Comparison of ENCODE assay signal across 8 cellular contexts in genomic region chr1:220094016-220094911, GRCh38. TPM values are rescaled to one million over a fixed set of nuclear protein-coding genes. Genes with fewer than 3 reads are reported as not detected.
DNase-seq lines count a peak whose midpoint lies in the region; ATAC-seq and TF ChIP-seq lines count a peak whose summit lies in the region.

IARS2 (plus strand) TSS chr1:220094132; CDS start chr1:220094217, 85 bp downstream.

- H3K4me3 Mint-ChIP-seq in CD14-positive monocyte (peak within 1 kb of the TSS; percentile 86 to 90), endodermal cell (peak within 1 kb of the TSS; percentile 72)

- ATAC-seq in GM19324 (IDR thresholded peaks at IDR 0.05; ENCODE audit: low FRiP score, unreplicated experiment) (peak; percentile 63), HG03469 (IDR thresholded peaks at IDR 0.05; ENCODE audit: unreplicated experiment) (peak; percentile 32)

- intact Hi-C loops in CD14-positive monocyte (cut with micrococcal nuclease) = loop anchor here (5.0 kb wide), 1 partner anchor 47 kb away; the partner anchor contains the start of gene EPRS1 (in 2 of the 2)

- TF ChIP-seq CTCF in CD14-positive monocyte (IDR thresholded peaks at IDR 0.05) (no peak), endodermal cell (conservative IDR thresholded peaks at IDR 0.05) (no peak)

- H3K36me3 ChIP-seq in endodermal cell (ENCODE audit: control insufficient read depth, insufficient read depth, low read length) = peaks cover 20% of the 10 kb centered on the region
- peaks cover 31% of the 10 kb centered on the region for H3K36me3 ChIP-seq in mesodermal cell (ENCODE audit: control insufficient read depth, insufficient read depth, low read length)

- WGBS in endodermal cell (ENCODE audit: insufficient coverage in 1 of 2, insufficient read length in 1 of 2), 2 experiments = 3 to 5% methylated on average over 36 to 73 of the region's 73 CpGs
- WGBS in mesodermal cell (ENCODE audit: insufficient coverage in 2 of 2), 2 experiments = 4% methylated on average over 44 to 52 of the region's 73 CpGs

- peak; percentile 78 for DNase-seq in CD14-positive monocyte (ENCODE audit: low spot score)
- DNase-seq in NK-92 (lab: John Stamatoyannopoulos, UW; ENCODE audit: unreplicated experiment) = peak; percentile 40
- DNase-seq in activated CD8-positive, alpha-beta memory T cell treated with anti-CD3 and anti-CD28 coated beads for 48 hours (ENCODE audit: low read depth in 2 of 3, low spot score in 2 of 3) = peak; percentile 69 to 77 (median 74)
- peak; percentile 95 for DNase-seq in endodermal cell
- DNase-seq in stimulated activated CD8-positive, alpha-beta memory T cell treated with anti-CD3 and anti-CD28 coated beads, Interleukin-15, amount 100 ng/mL, for 4 hours (ENCODE audit: low read depth in 2 of 2) = peak; percentile 81 to 85

- H3K4me3 ChIP-seq in endodermal cell (ENCODE audit: low read length) (peak within 1 kb of the TSS; percentile 88), mesodermal cell (ENCODE audit: extremely low read depth, insufficient read depth, low read length, poor library complexity, severe bottlenecking) (peak within 1 kb of the TSS; percentile 86)

- H3K9me3 Mint-ChIP-seq in CD14-positive monocyte (no peaks in the 10 kb centered on the region), endodermal cell (no peaks in the 10 kb centered on the region)

- H3K36me3 Mint-ChIP-seq in CD14-positive monocyte (peaks cover 17 to 29% of the 10 kb centered on the region in 2 donors), endodermal cell (ENCODE audit: low read depth) (peaks cover 23% of the 10 kb centered on the region)

- H3K4me1 Mint-ChIP-seq in CD14-positive monocyte (peaks cover 26% of the 10 kb centered on the region), endodermal cell (no peaks in the 10 kb centered on the region)

- peak within 1 kb of the TSS; percentile 18 for H3K9ac ChIP-seq in endodermal cell (ENCODE audit: extremely low read depth, low read length, poor library complexity, severe bottlenecking)

- H3K27me3 Mint-ChIP-seq in CD14-positive monocyte (ENCODE audit: low read depth in 3 of 3) = no peaks in the 10 kb centered on the region
- H3K27me3 Mint-ChIP-seq in endodermal cell (ENCODE audit: insufficient read depth) = no peaks in the 10 kb centered on the region

- no peak within 1 kb of the TSS for H3K27ac ChIP-seq in endodermal cell (ENCODE audit: low read depth, low read length)
- peak within 1 kb of the TSS; percentile 62 for H3K27ac ChIP-seq in mesodermal cell (ENCODE audit: low read depth, low read length, severe bottlenecking)

- H3K9me3 ChIP-seq in endodermal cell (ENCODE audit: control insufficient read depth, low read length) = no peaks in the 10 kb centered on the region
- H3K9me3 ChIP-seq in mesodermal cell (ENCODE audit: control insufficient read depth, low read length) = no peaks in the 10 kb centered on the region

- H3K4me1 ChIP-seq in endodermal cell (ENCODE audit: control insufficient read depth, insufficient read depth, low read length) (no peaks in the 10 kb centered on the region), mesodermal cell (ENCODE audit: control insufficient read depth, insufficient read depth, low read length, poor library complexity, severe bottlenecking) (no peaks in the 10 kb centered on the region)

- peak within 1 kb of the TSS in 6 of 7 donors; percentile 42 to 85 (median 64) for H3K27ac Mint-ChIP-seq in CD14-positive monocyte
- no peak within 1 kb of the TSS for H3K27ac Mint-ChIP-seq in endodermal cell

- H3K27me3 ChIP-seq in endodermal cell (ENCODE audit: control insufficient read depth, insufficient read depth, low read length, poor library complexity, severe bottlenecking) = no peaks in the 10 kb centered on the region

RNA-seq across cellular contexts. Expression of gene IARS2, which starts in this region (rescaled TPM):
- polyA plus RNA-seq in CD14-positive monocyte = 10 to 100 TPM; 36.8 to 42.6 TPM
- total RNA-seq in endodermal cell = 10 to 100 TPM; 78.2 to 89.4 TPM
- 65.3 TPM for polyA plus RNA-seq in endodermal cell (2013, experiment 1 of 2)
- polyA plus RNA-seq in endodermal cell (2013, experiment 2 of 2) = 62.8 TPM
- polyA plus RNA-seq in mesodermal cell (2013, experiment 1 of 2) = 77.1 TPM
- 80.2 TPM for polyA plus RNA-seq in mesodermal cell (2013, experiment 2 of 2)

Comparison
In these comparisons a context has a peak if more than half of its experiments do, and no peak if none do; other contexts are left out.
1. DNase-seq: peak in every context shown above with its lines; median percentile 95 in endodermal cell; 83 in stimulated activated CD8-positive, alpha-beta memory T cell treated with anti-CD3 and anti-CD28 coated beads, Interleukin-15, amount 100 ng/mL, for 4 hours; 78 in CD14-positive monocyte; 74 in activated CD8-positive, alpha-beta memory T cell treated with anti-CD3 and anti-CD28 coated beads for 48 hours; 40 in NK-92.